3 cellular contexts compared by ENCODE assay signal in the genomic region with DNA sequence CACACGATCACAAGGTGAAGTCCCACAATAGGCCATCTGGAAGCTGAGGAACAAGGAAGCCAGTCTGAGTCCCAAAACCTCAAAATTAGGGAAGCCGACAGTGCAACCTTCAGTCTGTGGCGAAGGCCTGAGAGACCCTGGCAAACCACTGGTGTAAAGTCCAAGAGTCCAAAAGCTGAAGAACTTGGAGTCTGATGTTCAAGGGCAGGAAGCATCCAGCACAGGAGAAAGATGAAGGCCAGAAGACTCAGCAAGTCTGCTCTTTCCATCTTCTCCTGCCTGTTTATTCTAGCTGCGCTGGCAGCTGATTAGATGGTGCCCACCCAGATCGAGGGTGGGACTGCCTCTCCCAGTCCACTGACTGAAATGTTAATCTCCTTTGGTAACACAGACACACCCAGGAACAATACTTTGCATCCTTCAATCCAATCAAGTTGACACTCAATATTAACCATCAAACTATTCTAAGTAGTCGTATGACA.
DNase-seq lines count a peak whose midpoint lies in the region; TF ChIP-seq lines count a peak whose summit lies in the region.
"Not testable (repeated sequence)": the region's sequence is repeated elsewhere in the genome, so short reads cannot be mapped to it uniquely, and the experiment has no call there.

No MANE protein-coding gene starts in this region.

- H3K27me3 ChIP-seq in BE2C; WERI-Rb-1 (ENCODE audit: insufficient read depth, low read depth, severe bottlenecking): not testable (repeated sequence)

- peak; percentile 93 for DNase-seq in BE2C
- DNase-seq in SK-N-DZ (ENCODE audit: low spot score): peak; percentile 96
- not testable (repeated sequence) for DNase-seq in WERI-Rb-1

- not testable (repeated sequence) for H3K4me3 ChIP-seq in BE2C (ENCODE audit: low read depth, low read length); WERI-Rb-1 (ENCODE audit: low read depth, low read length)

- H3K9me3 ChIP-seq in BE2C: peaks cover 16% of the 10 kb centered on the region
- H3K9me3 ChIP-seq in WERI-Rb-1 (ENCODE audit: severe bottlenecking): not testable (repeated sequence)

- peaks cover 38% of the 10 kb centered on the region for H3K4me1 ChIP-seq in BE2C

- TF ChIP-seq CTCF in BE2C (IDR thresholded peaks at IDR 0.05; ENCODE audit: low read depth, low read length); WERI-Rb-1 (IDR thresholded peaks at IDR 0.05; ENCODE audit: low read depth, low read length): not testable (repeated sequence)

- peak overlapping the region; percentile 94 for H3K27ac ChIP-seq in WERI-Rb-1

- H3K36me3 ChIP-seq in BE2C, WERI-Rb-1: not testable (repeated sequence)
